ENCODE assay signal across 7 cellular contexts in genomic region chr10:31969847-31970246, GRCh38. TPM values are rescaled to one million over a fixed set of nuclear protein-coding genes. Genes with fewer than 3 reads are reported as not detected.
A peak's percentile ranks its signal among the peaks of the same experiment; 100 is the strongest.
DNase-seq lines count a peak whose midpoint lies in the region; ATAC-seq, FAIRE-seq and TF ChIP-seq lines count a peak whose summit lies in the region.
"Not testable (repeated sequence)": the region's sequence is repeated elsewhere in the genome, so short reads cannot be mapped to it uniquely, and the experiment has no call there.

No MANE protein-coding gene starts in this region.

- not testable (repeated sequence) for H4K20me1 ChIP-seq in HepG2 (ENCODE audit: insufficient read depth, low read length)

- POLR2A ChIA-PET in HepG2 (lab: Yijun Ruan, JAX): not testable (repeated sequence)

- TF ChIP-seq POLR2A in NB4 (IDR thresholded peaks at IDR 0.05; ENCODE audit: extremely low read depth, insufficient read length); HepG2 (IDR thresholded peaks at IDR 0.05; ENCODE audit: insufficient read depth in 1 of 2, low read depth in 2 of 2, low read length in 2 of 2): not testable (repeated sequence)

- not testable (repeated sequence) for ATAC-seq in HepG2

- not testable (repeated sequence) for H3K36me3 ChIP-seq in GM06990 (ENCODE audit: control insufficient read depth, insufficient read depth, low read length); HepG2 (replicated peaks in 1 of 2; ENCODE audit: control insufficient read depth in 1 of 2, insufficient read depth in 2 of 2, low read length in 2 of 2)

- H3K27me3 ChIP-seq in GM06990 (replicated peaks; ENCODE audit: control insufficient read depth, insufficient read depth, low read length); HepG2 (ENCODE audit: control insufficient read depth in 1 of 2, insufficient read depth in 2 of 2, low read length in 2 of 2): not testable (repeated sequence)

- H3K9ac ChIP-seq in HepG2 (ENCODE audit: insufficient read depth, low read depth, low read length): not testable (repeated sequence)

- DNase-seq in GM06990 (ENCODE audit: extremely low read depth, insufficient read length) (peak; percentile 61), HS-27A (ENCODE audit: low read depth) (peak; percentile 46), NB4 (ENCODE audit: low read depth) (peak; percentile 26), astrocyte of the spinal cord (ENCODE audit: low read depth, low spot score) (peak; percentile 37), fibroblast of peridontal ligament (ENCODE audit: extremely low read depth) (peak; percentile 64)
- not testable (repeated sequence) for DNase-seq in GM19239 (ENCODE audit: insufficient read length, low spot score); HepG2 (ENCODE audit: low spot score)

- no CpG with 5 or more reads among the region's 32 CpGs for WGBS in HepG2 (ENCODE audit: low lambda C conversion rate)

- H3K4me1 ChIP-seq in HepG2 (ENCODE audit: insufficient read depth, low read length): peaks cover 14% of the 10 kb centered on the region

- not testable (repeated sequence) for H3K79me2 ChIP-seq in HepG2 (ENCODE audit: insufficient read depth, low read length)

- H3K4me3 ChIP-seq in GM06990 (replicated peaks; ENCODE audit: low read depth, low read length); NB4 (ENCODE audit: low read depth, low read length); astrocyte of the spinal cord (ENCODE audit: low read depth, low read length); HepG2 (replicated peaks in 1 of 3; ENCODE audit: insufficient read depth in 1 of 3, low read depth in 2 of 3, low read length in 3 of 3): not testable (repeated sequence)

- H3K27ac ChIP-seq in HepG2 (ENCODE audit: extremely low read length, insufficient read depth, low read length): not testable (repeated sequence)

- CTCF ChIA-PET in HepG2 (lab: Yijun Ruan, JAX; ENCODE audit: low intra/inter-chr PET ratio, low total read pairs): not testable (repeated sequence)

- not testable (repeated sequence) for H2AFZ ChIP-seq in HepG2 (ENCODE audit: low read length)

- in situ Hi-C loops in astrocyte of the spinal cord (cut with HindIII; ENCODE audit: low sequenced_read_pairs); HepG2 (cut with HindIII; ENCODE audit: extremely low pct_ligation_motif_present, low pct_unique_long_range_greater_than_20kb): not testable (repeated sequence)

- TF ChIP-seq EP300 in HepG2 (IDR thresholded peaks at IDR 0.05; ENCODE audit: low read depth in 2 of 2, low read length in 2 of 2); HepG2 (CRISPR knock-in tag; IDR thresholded peaks at IDR 0.05; ENCODE audit: borderline replicate concordance): not testable (repeated sequence)

- TF ChIP-seq RAD21 in HepG2 (CRISPR knock-in tag; IDR thresholded peaks at IDR 0.05): not testable (repeated sequence)

- not testable (repeated sequence) for H3K4me2 ChIP-seq in HepG2 (ENCODE audit: low read depth, low read length)

- not testable (repeated sequence) for H3K9me3 ChIP-seq in HepG2 (ENCODE audit: low read length)

- TF ChIP-seq CTCF in GM06990 (IDR thresholded peaks at IDR 0.05; ENCODE audit: insufficient read depth, low read length, poor library complexity, severe bottlenecking); NB4 (IDR thresholded peaks at IDR 0.05; ENCODE audit: low read depth, low read length); astrocyte of the spinal cord (IDR thresholded peaks at IDR 0.05; ENCODE audit: low read depth, low read length); HepG2 (CRISPR knock-in tag; IDR thresholded peaks at IDR 0.05): not testable (repeated sequence)

- FAIRE-seq in GM19239 (lab: Jason Lieb, UNC): peak; percentile 37
- peak; percentile 37 for FAIRE-seq in HepG2 (lab: Jason Lieb, UNC)

- intact Hi-C loops in HepG2 (cut with micrococcal nuclease; ENCODE audit: unreplicated experiment): not testable (repeated sequence)

- BruUV-seq in HepG2 (replicated peaks; lab: Mats Ljungman, UMichigan): not testable (repeated sequence)

RNA-seq across cellular contexts. Expression of gene ARHGAP12, which starts 41.2 kb away (rescaled TPM):
- 54.6 and 64.4 TPM in 2 replicates for total RNA-seq in HepG2 (2016; rRNA removed; fragmentation: Illumina TruSeq; extraction: Trizol)
- total RNA-seq in HepG2 (2016; cell fraction: cytosol; rRNA removed; fragmentation: Illumina TruSeq; extraction: Trizol; ENCODE audit: low read depth): 245 and 284 TPM in 2 replicates
- total RNA-seq in HepG2 (2016; cell fraction: insoluble cytoplasmic fraction; rRNA removed; fragmentation: Illumina TruSeq; extraction: Trizol): 54.1 and 61.8 TPM in 2 replicates
- total RNA-seq in HepG2 (2016; cell fraction: membrane; rRNA removed; fragmentation: Illumina TruSeq; extraction: Trizol): 83.7 and 98.1 TPM in 2 replicates
- total RNA-seq in HepG2 (2016; cell fraction: nucleus; rRNA removed; fragmentation: Illumina TruSeq; extraction: Trizol): 58.3 and 61.0 TPM in 2 replicates
- 15.9 and 25.0 TPM in 2 replicates for polyA plus RNA-seq in HepG2 (2011; rRNA removed)
- 7.7 and 11.1 TPM in 2 replicates for polyA plus RNA-seq in HepG2 (2011; cell fraction: cytosol; rRNA removed)
- 18.5 and 19.2 TPM in 2 replicates for polyA plus RNA-seq in HepG2 (2011; cell fraction: nucleus; rRNA removed)
- 15.2 and 21.2 TPM in 2 replicates for polyA plus RNA-seq in HepG2 (2012)
- polyA plus RNA-seq in HepG2 (2016; cell fraction: cytosol; fragmentation: Illumina TruSeq; extraction: Trizol; ENCODE audit: low read depth): 0.86 and 0.93 TPM in 2 replicates
- 44.3 and 46.9 TPM in 2 replicates for polyA plus RNA-seq in HepG2 (2016; cell fraction: insoluble cytoplasmic fraction; fragmentation: Illumina TruSeq; extraction: Trizol; ENCODE audit: low read depth)
- 6.4 and 6.9 TPM in 2 replicates for polyA plus RNA-seq in HepG2 (2016; cell fraction: membrane; fragmentation: Illumina TruSeq; extraction: Trizol; ENCODE audit: low read depth)
- 52.4 and 57.1 TPM in 2 replicates for polyA plus RNA-seq in HepG2 (2016; cell fraction: nucleus; fragmentation: Illumina TruSeq; extraction: Trizol; ENCODE audit: insufficient read depth, low read depth)
- polyA minus RNA-seq in HepG2 (2011; rRNA and poly(A)+ RNA removed; ENCODE audit: low replicate concordance): 3.7 and 13.7 TPM in 2 replicates
- 36.2 and 37.1 TPM in 2 replicates for polyA minus RNA-seq in HepG2 (2011; cell fraction: cytosol; rRNA and poly(A)+ RNA removed)
- polyA minus RNA-seq in HepG2 (2011; cell fraction: nucleus; rRNA and poly(A)+ RNA removed): 132 TPM in 2 replicates
